18 cellular contexts compared by ENCODE assay signal in the genomic region with DNA sequence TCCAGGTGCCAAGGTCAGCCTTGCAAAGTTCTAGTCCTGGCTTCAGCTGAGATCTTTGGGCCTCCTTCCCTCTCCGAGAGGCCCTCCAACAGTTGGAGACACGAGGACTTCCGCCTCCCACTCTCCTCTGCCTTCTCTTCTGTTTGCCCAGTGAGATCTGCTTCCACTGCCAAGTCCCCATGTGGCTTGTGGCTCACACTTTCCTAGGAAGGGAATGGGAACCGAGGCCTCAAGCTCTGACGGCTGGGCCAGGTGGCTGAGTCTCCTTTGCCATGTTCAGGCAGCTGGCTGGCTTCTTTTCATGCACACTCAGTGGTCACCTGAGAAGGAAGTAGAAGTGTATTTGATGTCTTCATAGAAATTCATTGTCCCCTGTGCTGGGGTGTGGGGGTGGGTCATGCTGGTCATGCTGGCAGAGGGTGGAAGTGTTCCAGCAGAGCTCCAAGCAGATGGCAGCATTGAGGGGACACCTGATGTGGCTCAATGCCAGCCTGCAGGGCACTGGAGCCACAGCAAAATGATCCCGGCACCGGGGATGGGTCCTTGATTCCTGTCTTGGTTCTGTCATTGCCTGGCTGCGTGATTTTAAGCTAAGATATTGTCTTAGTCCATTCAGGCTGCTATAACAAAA.
A peak's percentile ranks its signal among the peaks of the same experiment; 100 is the strongest.
DNase-seq lines count a peak whose midpoint lies in the region; ATAC-seq and TF ChIP-seq lines count a peak whose summit lies in the region.
"Had no signal": no experiment of that assay in that cellular context is flagged by ENCODE, and none has a peak within 500 bp of the region (broad histone marks: within the 10 kb centered on the region; RNA-seq: fewer than 3 reads in every experiment).

No MANE protein-coding gene starts in this region.

- H3K4me2 ChIP-seq in neural progenitor cell: no peak overlapping the region
- H3K4me2 ChIP-seq: BLaER1 had no signal

- H3K36me3 ChIP-seq in neural progenitor cell: no peaks in the 10 kb centered on the region
- no peaks in the 10 kb centered on the region for H3K36me3 ChIP-seq in endodermal cell (ENCODE audit: control insufficient read depth, insufficient read depth, low read length)
- H3K36me3 ChIP-seq in psoas muscle (ENCODE audit: insufficient read depth in 1 of 2, low read depth in 1 of 2): no peaks in the 10 kb centered on the region
- no peaks in the 10 kb centered on the region for H3K36me3 ChIP-seq in sigmoid colon
- H3K36me3 ChIP-seq: BLaER1 had no signal

- TF ChIP-seq CTCF in neural progenitor cell (IDR thresholded peaks at IDR 0.05) (no peak), endodermal cell (conservative IDR thresholded peaks at IDR 0.05) (no peak), psoas muscle (IDR thresholded peaks at IDR 0.05) (no peak), sigmoid colon (IDR thresholded peaks at IDR 0.05) (no peak)

- intact Hi-C loops in psoas muscle (cut with DNase I): no loop called here
- intact Hi-C loops in sigmoid colon (cut with DNase I): no loop called here

- no peak overlapping the region for H2AFZ ChIP-seq in neural progenitor cell (replicated peaks)

- H3K4me1 Mint-ChIP-seq in neural progenitor cell: peaks cover 31% of the 10 kb centered on the region
- peaks cover 17% of the 10 kb centered on the region for H3K4me1 Mint-ChIP-seq in endodermal cell
- H3K4me1 Mint-ChIP-seq: CD4-positive, alpha-beta memory T cell had no signal

- 68 to 79% methylated on average over 4 to 8 of the region's 8 CpGs for WGBS in endodermal cell (ENCODE audit: insufficient coverage in 1 of 2, insufficient read length in 1 of 2), 2 experiments
- 61 to 76% (median 75%) methylated on average over 8 of the region's 8 CpGs for WGBS in psoas muscle, 3 donors
- WGBS in sigmoid colon, 2 donors: 80 to 92% methylated on average over 8 of the region's 8 CpGs

- H3K4me3 Mint-ChIP-seq in neural progenitor cell (peak overlapping the region; percentile 50), endodermal cell (no peak overlapping the region)
- H3K4me3 Mint-ChIP-seq: CD4-positive, alpha-beta memory T cell had no signal

- H3K9me3 Mint-ChIP-seq in neural progenitor cell (peaks cover 13% of the 10 kb centered on the region), endodermal cell (peaks cover 3% of the 10 kb centered on the region)

- H3F3A ChIP-seq in neural progenitor cell (ENCODE audit: low read depth): peaks cover 24% of the 10 kb centered on the region

- H3K27me3 Mint-ChIP-seq in neural progenitor cell (ENCODE audit: insufficient read depth, low read depth) (peaks cover 16% of the 10 kb centered on the region), endodermal cell (ENCODE audit: insufficient read depth) (peaks cover 16% of the 10 kb centered on the region)

- H3K9ac ChIP-seq in neural progenitor cell: no peak overlapping the region
- H3K9ac ChIP-seq in endodermal cell (ENCODE audit: extremely low read depth, low read length, poor library complexity, severe bottlenecking): no peak overlapping the region
- H3K9ac ChIP-seq: BLaER1 had no signal

- TF ChIP-seq EP300 in sigmoid colon (IDR thresholded peaks at IDR 0.05): no peak

- H3K27me3 ChIP-seq in neural progenitor cell (no peaks in the 10 kb centered on the region), endodermal cell (ENCODE audit: control insufficient read depth, insufficient read depth, low read length, poor library complexity, severe bottlenecking) (no peaks in the 10 kb centered on the region), psoas muscle (ENCODE audit: insufficient read depth in 3 of 3, low read length in 2 of 3) (no peaks in the 10 kb centered on the region), sigmoid colon (no peaks in the 10 kb centered on the region)
- H3K27me3 ChIP-seq: BLaER1 had no signal

- no peaks in the 10 kb centered on the region for H4K20me1 ChIP-seq in neural progenitor cell (ENCODE audit: low read depth)
- H4K20me1 ChIP-seq: BLaER1 had no signal

- H3K79me2 ChIP-seq in neural progenitor cell (ENCODE audit: low read depth): no peaks in the 10 kb centered on the region

- peaks cover 29% of the 10 kb centered on the region for H3K4me1 ChIP-seq in neural progenitor cell
- peaks cover 17% of the 10 kb centered on the region for H3K4me1 ChIP-seq in endodermal cell (ENCODE audit: control insufficient read depth, insufficient read depth, low read length)
- H3K4me1 ChIP-seq in psoas muscle: peaks cover 4% of the 10 kb centered on the region
- peaks cover 0 to 25% (median 19%) of the 10 kb centered on the region in 4 donors for H3K4me1 ChIP-seq in sigmoid colon

- H3K27ac ChIP-seq in neural progenitor cell (no peak overlapping the region), endodermal cell (ENCODE audit: low read depth, low read length) (no peak overlapping the region), psoas muscle (no peak overlapping the region), sigmoid colon (no peak overlapping the region)
- H3K27ac ChIP-seq: BLaER1, SK-N-MC had no signal

- H3K4me3 ChIP-seq in neural progenitor cell: no peak overlapping the region
- H3K4me3 ChIP-seq in endodermal cell (ENCODE audit: low read length): no peak overlapping the region
- H3K4me3 ChIP-seq in psoas muscle: no peak overlapping the region
- H3K4me3 ChIP-seq in sigmoid colon: no peak overlapping the region
- H3K4me3 ChIP-seq: BLaER1, SK-N-MC had no signal

- DNase-seq in COLO668 (lab: John Stamatoyannopoulos, UW; ENCODE audit: unreplicated experiment): peak; percentile 23
- DNase-seq in NCI-H2196 treated with DMSO at 0.1 percent for 48 hours (lab: John Stamatoyannopoulos, UW; ENCODE audit: unreplicated experiment): peak; percentile 30
- peak; percentile 3 for DNase-seq in cerebellum (ENCODE audit: low spot score)
- DNase-seq in neural progenitor cell (ENCODE audit: low spot score): no peak
- DNase-seq in endodermal cell: no peak
- no peak for DNase-seq in psoas muscle
- no peak for DNase-seq in T1000 (lab: John Stamatoyannopoulos, UW)
- no peak for DNase-seq in sigmoid colon
- DNase-seq: CD4-positive, alpha-beta memory T cell; DMS79 treated with DMSO at 0.1 percent for 48 hours; KG1; NCI-H1694 treated with DMSO at 0.1 percent for 48 hours; NCI-H345; NCI-H524 treated with DMSO at 0.1 percent for 48 hours; Right ventricle myocardium superior had no signal

- TF ChIP-seq POLR2A in sigmoid colon (IDR thresholded peaks at IDR 0.05): no peak

- no peaks in the 10 kb centered on the region for H3K9me3 ChIP-seq in neural progenitor cell (ENCODE audit: low read depth)
- H3K9me3 ChIP-seq in endodermal cell (ENCODE audit: control insufficient read depth, low read length): peaks cover 4% of the 10 kb centered on the region
- no peaks in the 10 kb centered on the region for H3K9me3 ChIP-seq in psoas muscle
- H3K9me3 ChIP-seq in sigmoid colon: no peaks in the 10 kb centered on the region
- H3K9me3 ChIP-seq: BLaER1 had no signal

- H3K27ac Mint-ChIP-seq in neural progenitor cell (no peak overlapping the region), endodermal cell (no peak overlapping the region)
- H3K27ac Mint-ChIP-seq: CD4-positive, alpha-beta memory T cell had no signal

- no peak for ATAC-seq in psoas muscle
- ATAC-seq: Panc1 had no signal

- no peaks in the 10 kb centered on the region for H3K36me3 Mint-ChIP-seq in neural progenitor cell
- H3K36me3 Mint-ChIP-seq in endodermal cell (ENCODE audit: low read depth): no peaks in the 10 kb centered on the region
- H3K36me3 Mint-ChIP-seq: CD4-positive, alpha-beta memory T cell had no signal

Comparison
In these comparisons a context has a peak if more than half of its experiments do, and no peak if none do; other contexts are left out.
1. DNase-seq: peak in COLO668 (single experiment), NCI-H2196 treated with DMSO at 0.1 percent for 48 hours (single experiment) and cerebellum (single experiment); none in neural progenitor cell (single experiment), endodermal cell (single experiment), psoas muscle (0 of 2), T1000 (single experiment) and sigmoid colon (single experiment).